ENCODE assay signal across 25 cellular contexts in the genomic region with DNA sequence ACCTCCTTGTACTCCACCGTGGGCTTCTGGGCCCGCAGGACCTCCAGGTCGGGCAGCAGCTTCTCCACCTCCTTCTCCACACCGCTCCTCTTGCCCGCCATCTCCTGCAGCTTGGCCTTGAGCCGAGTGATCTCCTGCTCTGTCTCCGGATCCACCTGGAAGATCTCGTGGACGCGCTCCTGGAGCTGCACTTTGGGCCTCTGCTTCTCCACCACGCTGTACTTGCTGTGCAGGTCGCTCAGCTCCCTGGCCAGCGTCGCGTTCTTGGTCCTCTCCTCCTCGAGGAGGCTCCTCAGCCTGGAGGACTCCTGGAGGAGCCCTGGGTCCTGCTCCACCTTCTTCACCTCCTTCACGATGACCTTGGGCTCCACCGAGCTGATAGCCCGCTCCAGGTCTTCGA. TPM values are rescaled to one million over a fixed set of nuclear protein-coding genes. Genes with fewer than 3 reads are reported as not detected.
"Had no signal": no experiment of that assay in that cellular context is flagged by ENCODE, and none has a peak within 500 bp of the region (broad histone marks: within the 10 kb centered on the region; RNA-seq: fewer than 3 reads in every experiment).

No MANE protein-coding gene starts in this region.

- ATAC-seq: activated CD8-positive, alpha-beta memory T cell treated with anti-CD3 and anti-CD28 coated beads, Interleukin-2, amount 10 ng/mL, durations not matched to agents 7 days and 5 days; activated CD8-positive, alpha-beta T cell treated with anti-CD3 and anti-CD28 coated beads for 36 hours; body of pancreas; naive thymus-derived CD8-positive, alpha-beta T cell had no signal

- H3K27me3 ChIP-seq: body of pancreas, cardiac muscle cell, sigmoid colon, testis, vagina had no signal

- H3K27me3 Mint-ChIP-seq: activated CD4-positive, alpha-beta T cell treated with anti-CD3 and anti-CD28 coated beads, Interleukin-2, amount 10 ng/mL, durations not matched to agents 7 days and 5 days; activated CD8-positive, alpha-beta memory T cell treated with anti-CD3 and anti-CD28 coated beads, Interleukin-2, amount 10 ng/mL, durations not matched to agents 7 days and 5 days; activated CD8-positive, alpha-beta T cell treated with anti-CD3 and anti-CD28 coated beads for 36 hours; naive thymus-derived CD8-positive, alpha-beta T cell had no signal

- H3K9me3 ChIP-seq: body of pancreas, left ventricle myocardium inferior, sigmoid colon, testis, vagina had no signal

- H3K4me3 ChIP-seq: body of pancreas, cardiac muscle cell, left ventricle myocardium inferior, sigmoid colon, smooth muscle cell, testis, vagina had no signal

- H3K9me3 Mint-ChIP-seq: activated CD4-positive, alpha-beta T cell treated with anti-CD3 and anti-CD28 coated beads, Interleukin-2, amount 10 ng/mL, durations not matched to agents 7 days and 5 days; activated CD8-positive, alpha-beta T cell treated with anti-CD3 and anti-CD28 coated beads for 36 hours; activated naive CD4-positive, alpha-beta T cell treated with anti-CD3 and anti-CD28 coated beads, Interleukin-2, amount 10 ng/mL, durations not matched to agents 7 days and 5 days; immature natural killer cell; mesothelial cell of epicardium; naive thymus-derived CD8-positive, alpha-beta T cell had no signal

- H3K36me3 Mint-ChIP-seq: activated CD8-positive, alpha-beta memory T cell treated with anti-CD3 and anti-CD28 coated beads, Interleukin-2, amount 10 ng/mL, durations not matched to agents 7 days and 5 days; activated naive CD4-positive, alpha-beta T cell treated with anti-CD3 and anti-CD28 coated beads, Interleukin-2, amount 10 ng/mL, durations not matched to agents 7 days and 5 days; naive thymus-derived CD8-positive, alpha-beta T cell had no signal

- H3K27ac ChIP-seq: body of pancreas, cardiac muscle cell, left ventricle myocardium inferior, sigmoid colon, testis, vagina had no signal

- H3K4me1 Mint-ChIP-seq: immature natural killer cell had no signal

- DNase-seq: activated CD4-positive, alpha-beta T cell treated with anti-CD3 and anti-CD28 coated beads, Interleukin-2, amount 10 ng/mL, durations not matched to agents 7 days and 5 days; activated CD4-positive, CD25-positive, alpha-beta regulatory T cell treated with anti-CD3 and anti-CD28 coated beads, Interleukin-2, amount 50 U/mL, for 72 hours; activated CD8-positive, alpha-beta memory T cell treated with anti-CD3 and anti-CD28 coated beads, Interleukin-2, amount 10 ng/mL, durations not matched to agents 7 days and 5 days; activated CD8-positive, alpha-beta T cell treated with anti-CD3 and anti-CD28 coated beads for 36 hours; activated effector memory CD4-positive, alpha-beta T cell treated with anti-CD3 and anti-CD28 coated beads, Interleukin-2, amount 50 U/mL, for 16 hours; activated naive CD4-positive, alpha-beta T cell treated with anti-CD3 and anti-CD28 coated beads, Interleukin-2, amount 10 ng/mL, durations not matched to agents 7 days and 5 days; activated T-cell treated with anti-CD3 and anti-CD28 coated beads for 4 hours; anterior cingulate cortex; body of pancreas; cortex of kidney; immature natural killer cell; left ventricle myocardium inferior; naive thymus-derived CD8-positive, alpha-beta T cell; nucleus accumbens; sigmoid colon; stimulated activated CD4-positive, alpha-beta T cell treated with anti-CD3 and anti-CD28 coated beads, Interleukin-15, amount 100 ng/mL, for 24 hours; stimulated activated naive CD4-positive, alpha-beta T cell; testis; trophoblast cell had no signal

- H3K36me3 ChIP-seq: cardiac muscle cell, left ventricle myocardium inferior, sigmoid colon had no signal

- H3K4me2 ChIP-seq: smooth muscle cell had no signal

- H3K27ac Mint-ChIP-seq: activated CD4-positive, alpha-beta T cell treated with anti-CD3 and anti-CD28 coated beads, Interleukin-2, amount 10 ng/mL, durations not matched to agents 7 days and 5 days; activated CD8-positive, alpha-beta memory T cell treated with anti-CD3 and anti-CD28 coated beads, Interleukin-2, amount 10 ng/mL, durations not matched to agents 7 days and 5 days; activated CD8-positive, alpha-beta T cell treated with anti-CD3 and anti-CD28 coated beads for 36 hours; activated naive CD4-positive, alpha-beta T cell treated with anti-CD3 and anti-CD28 coated beads, Interleukin-2, amount 10 ng/mL, durations not matched to agents 7 days and 5 days; mesothelial cell of epicardium had no signal

- H3K4me3 Mint-ChIP-seq: activated CD4-positive, alpha-beta T cell treated with anti-CD3 and anti-CD28 coated beads, Interleukin-2, amount 10 ng/mL, durations not matched to agents 7 days and 5 days; activated CD8-positive, alpha-beta memory T cell treated with anti-CD3 and anti-CD28 coated beads, Interleukin-2, amount 10 ng/mL, durations not matched to agents 7 days and 5 days; activated CD8-positive, alpha-beta T cell treated with anti-CD3 and anti-CD28 coated beads for 36 hours; activated naive CD4-positive, alpha-beta T cell treated with anti-CD3 and anti-CD28 coated beads, Interleukin-2, amount 10 ng/mL, durations not matched to agents 7 days and 5 days; immature natural killer cell; mesothelial cell of epicardium; naive thymus-derived CD8-positive, alpha-beta T cell had no signal

RNA-seq across cellular contexts. Expression of gene EVPL, which starts 17.7 kb away (rescaled TPM):
- total RNA-seq: cerebellum, left ventricle myocardium inferior, lung microvascular endothelial cell had no signal
- polyA plus RNA-seq: cardiac muscle cell, immature natural killer cell had no signal
